ENCODE assay signal across 1 cellular context in genomic region chr15:45187894-45188830, GRCh38.
TF ChIP-seq lines count a peak whose summit lies in the region.

A gene with protein sequence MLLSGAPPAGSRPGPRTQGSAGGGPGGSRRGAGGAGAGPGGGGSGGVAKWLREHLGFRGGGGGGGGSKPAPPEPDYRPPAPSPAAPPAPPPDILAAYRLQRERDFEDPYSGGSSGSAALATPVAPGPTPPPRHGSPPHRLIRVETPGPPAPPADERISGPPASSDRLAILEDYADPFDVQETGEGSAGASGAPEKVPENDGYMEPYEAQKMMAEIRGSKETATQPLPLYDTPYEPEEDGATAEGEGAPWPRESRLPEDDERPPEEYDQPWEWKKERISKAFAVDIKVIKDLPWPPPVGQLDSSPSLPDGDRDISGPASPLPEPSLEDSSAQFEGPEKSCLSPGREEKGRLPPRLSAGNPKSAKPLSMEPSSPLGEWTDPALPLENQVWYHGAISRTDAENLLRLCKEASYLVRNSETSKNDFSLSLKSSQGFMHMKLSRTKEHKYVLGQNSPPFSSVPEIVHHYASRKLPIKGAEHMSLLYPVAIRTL (minus strand): TSS chr15:45187966. CDS start chr15:45187951, 15 bp downstream.

TF ChIP-seq in HepG2, 621 proteins besides CTCF, POLR2A, EP300 and RAD21 (continued from another document and continues in another):
- TF ChIP-seq, protein P1, sequence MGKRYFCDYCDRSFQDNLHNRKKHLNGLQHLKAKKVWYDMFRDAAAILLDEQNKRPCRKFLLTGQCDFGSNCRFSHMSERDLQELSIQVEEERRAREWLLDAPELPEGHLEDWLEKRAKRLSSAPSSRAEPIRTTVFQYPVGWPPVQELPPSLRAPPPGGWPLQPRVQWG (CRISPR knock-in tag; IDR thresholded peaks at IDR 0.05; ENCODE audit: borderline replicate concordance, low read depth), result no peak
- TF ChIP-seq ZBTB7B (CRISPR knock-in tag; IDR thresholded peaks at IDR 0.05) (peak; percentile 18; the same call in 1 of the 2 replicates), MEF2D (CRISPR knock-in tag; IDR thresholded peaks at IDR 0.05) (no peak), TMF1 (CRISPR knock-in tag; IDR thresholded peaks at IDR 0.05; ENCODE audit: low read depth) (no peak), RBFOX2 (IDR thresholded peaks at IDR 0.05; ENCODE audit: low read depth, low read length) (0 out of 2 replicates have a peak, but pooled peaks have one; percentile 40), ZFX (CRISPR knock-in tag; IDR thresholded peaks at IDR 0.05; ENCODE audit: low read depth) (no peak), PREB (CRISPR knock-in tag; IDR thresholded peaks at IDR 0.05) (no peak), MAZ (IDR thresholded peaks at IDR 0.05; ENCODE audit: borderline replicate concordance, low read depth, low read length) (0 out of 2 replicates have a peak, but pooled peaks have one; percentile 16), MAZ (CRISPR knock-in tag; IDR thresholded peaks at IDR 0.05; ENCODE audit: low read depth) (no peak), MED8 (CRISPR knock-in tag; IDR thresholded peaks at IDR 0.05; ENCODE audit: insufficient replicate concordance) (no peak), SAP130 (CRISPR knock-in tag; IDR thresholded peaks at IDR 0.05; ENCODE audit: low read depth) (0 out of 2 replicates have a peak, but pooled peaks have one; percentile 15), ZNF572 (CRISPR knock-in tag; IDR thresholded peaks at IDR 0.05) (no peak), ZNF264 (CRISPR knock-in tag; IDR thresholded peaks at IDR 0.05) (no peak), DNMT1 (CRISPR knock-in tag; IDR thresholded peaks at IDR 0.05) (no peak), HDAC1 (CRISPR knock-in tag; IDR thresholded peaks at IDR 0.05) (no peak), TEAD3 (CRISPR knock-in tag; optimal IDR thresholded peaks at IDR 0.05; ENCODE audit: borderline replicate concordance) (peak; percentile 30), ZBTB40 (IDR thresholded peaks at IDR 0.05) (no peak), ZBTB40 (CRISPR knock-in tag; IDR thresholded peaks at IDR 0.05) (no peak), ZNF839 (CRISPR knock-in tag; IDR thresholded peaks at IDR 0.05; ENCODE audit: borderline replicate concordance) (peak; percentile 30; the same call in 1 of the 2 replicates), ZFY (CRISPR knock-in tag; IDR thresholded peaks at IDR 0.05) (0 out of 2 replicates have a peak, but pooled peaks have one; percentile 10), HNRNPLL (IDR thresholded peaks at IDR 0.05; ENCODE audit: low read depth, low read length, poor library complexity, severe bottlenecking) (peak; percentile 10), ZNF260 (CRISPR knock-in tag; IDR thresholded peaks at IDR 0.05; ENCODE audit: borderline replicate concordance, low read depth) (no peak), ZNF263 (CRISPR knock-in tag; IDR thresholded peaks at IDR 0.05) (peak; percentile 55), ZNF350 (CRISPR knock-in tag; IDR thresholded peaks at IDR 0.05; ENCODE audit: borderline replicate concordance, low read depth) (0 out of 2 replicates have a peak, but pooled peaks have one; percentile 21), ZNF747 (CRISPR knock-in tag; IDR thresholded peaks at IDR 0.05; ENCODE audit: borderline replicate concordance) (no peak), ZNF562 (CRISPR knock-in tag; IDR thresholded peaks at IDR 0.05; ENCODE audit: borderline replicate concordance) (no peak), TFDP2 (CRISPR knock-in tag; IDR thresholded peaks at IDR 0.05) (no peak), ZNF33B (CRISPR knock-in tag; IDR thresholded peaks at IDR 0.05) (no peak), MBNL3 (CRISPR knock-in tag; conservative IDR thresholded peaks at IDR 0.05) (no peak)
- TF ChIP-seq, protein P2, sequence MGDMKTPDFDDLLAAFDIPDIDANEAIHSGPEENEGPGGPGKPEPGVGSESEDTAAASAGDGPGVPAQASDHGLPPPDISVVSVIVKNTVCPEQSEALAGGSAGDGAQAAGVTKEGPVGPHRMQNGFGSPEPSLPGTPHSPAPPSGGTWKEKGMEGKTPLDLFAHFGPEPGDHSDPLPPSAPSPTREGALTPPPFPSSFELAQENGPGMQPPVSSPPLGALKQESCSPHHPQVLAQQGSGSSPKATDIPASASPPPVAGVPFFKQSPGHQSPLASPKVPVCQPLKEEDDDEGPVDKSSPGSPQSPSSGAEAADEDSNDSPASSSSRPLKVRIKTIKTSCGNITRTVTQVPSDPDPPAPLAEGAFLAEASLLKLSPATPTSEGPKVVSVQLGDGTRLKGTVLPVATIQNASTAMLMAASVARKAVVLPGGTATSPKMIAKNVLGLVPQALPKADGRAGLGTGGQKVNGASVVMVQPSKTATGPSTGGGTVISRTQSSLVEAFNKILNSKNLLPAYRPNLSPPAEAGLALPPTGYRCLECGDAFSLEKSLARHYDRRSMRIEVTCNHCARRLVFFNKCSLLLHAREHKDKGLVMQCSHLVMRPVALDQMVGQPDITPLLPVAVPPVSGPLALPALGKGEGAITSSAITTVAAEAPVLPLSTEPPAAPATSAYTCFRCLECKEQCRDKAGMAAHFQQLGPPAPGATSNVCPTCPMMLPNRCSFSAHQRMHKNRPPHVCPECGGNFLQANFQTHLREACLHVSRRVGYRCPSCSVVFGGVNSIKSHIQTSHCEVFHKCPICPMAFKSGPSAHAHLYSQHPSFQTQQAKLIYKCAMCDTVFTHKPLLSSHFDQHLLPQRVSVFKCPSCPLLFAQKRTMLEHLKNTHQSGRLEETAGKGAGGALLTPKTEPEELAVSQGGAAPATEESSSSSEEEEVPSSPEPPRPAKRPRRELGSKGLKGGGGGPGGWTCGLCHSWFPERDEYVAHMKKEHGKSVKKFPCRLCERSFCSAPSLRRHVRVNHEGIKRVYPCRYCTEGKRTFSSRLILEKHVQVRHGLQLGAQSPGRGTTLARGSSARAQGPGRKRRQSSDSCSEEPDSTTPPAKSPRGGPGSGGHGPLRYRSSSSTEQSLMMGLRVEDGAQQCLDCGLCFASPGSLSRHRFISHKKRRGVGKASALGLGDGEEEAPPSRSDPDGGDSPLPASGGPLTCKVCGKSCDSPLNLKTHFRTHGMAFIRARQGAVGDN (CRISPR knock-in tag; IDR thresholded peaks at IDR 0.05), result peak; percentile 61
- TF ChIP-seq, protein P3, sequence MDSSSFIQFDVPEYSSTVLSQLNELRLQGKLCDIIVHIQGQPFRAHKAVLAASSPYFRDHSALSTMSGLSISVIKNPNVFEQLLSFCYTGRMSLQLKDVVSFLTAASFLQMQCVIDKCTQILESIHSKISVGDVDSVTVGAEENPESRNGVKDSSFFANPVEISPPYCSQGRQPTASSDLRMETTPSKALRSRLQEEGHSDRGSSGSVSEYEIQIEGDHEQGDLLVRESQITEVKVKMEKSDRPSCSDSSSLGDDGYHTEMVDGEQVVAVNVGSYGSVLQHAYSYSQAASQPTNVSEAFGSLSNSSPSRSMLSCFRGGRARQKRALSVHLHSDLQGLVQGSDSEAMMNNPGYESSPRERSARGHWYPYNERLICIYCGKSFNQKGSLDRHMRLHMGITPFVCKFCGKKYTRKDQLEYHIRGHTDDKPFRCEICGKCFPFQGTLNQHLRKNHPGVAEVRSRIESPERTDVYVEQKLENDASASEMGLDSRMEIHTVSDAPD (CRISPR knock-in tag; IDR thresholded peaks at IDR 0.05), result no peak
- TF ChIP-seq, protein P4, sequence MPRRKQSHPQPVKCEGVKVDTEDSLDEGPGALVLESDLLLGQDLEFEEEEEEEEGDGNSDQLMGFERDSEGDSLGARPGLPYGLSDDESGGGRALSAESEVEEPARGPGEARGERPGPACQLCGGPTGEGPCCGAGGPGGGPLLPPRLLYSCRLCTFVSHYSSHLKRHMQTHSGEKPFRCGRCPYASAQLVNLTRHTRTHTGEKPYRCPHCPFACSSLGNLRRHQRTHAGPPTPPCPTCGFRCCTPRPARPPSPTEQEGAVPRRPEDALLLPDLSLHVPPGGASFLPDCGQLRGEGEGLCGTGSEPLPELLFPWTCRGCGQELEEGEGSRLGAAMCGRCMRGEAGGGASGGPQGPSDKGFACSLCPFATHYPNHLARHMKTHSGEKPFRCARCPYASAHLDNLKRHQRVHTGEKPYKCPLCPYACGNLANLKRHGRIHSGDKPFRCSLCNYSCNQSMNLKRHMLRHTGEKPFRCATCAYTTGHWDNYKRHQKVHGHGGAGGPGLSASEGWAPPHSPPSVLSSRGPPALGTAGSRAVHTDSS (CRISPR knock-in tag; conservative IDR thresholded peaks at IDR 0.05), result no peak
- TF ChIP-seq, protein P5, sequence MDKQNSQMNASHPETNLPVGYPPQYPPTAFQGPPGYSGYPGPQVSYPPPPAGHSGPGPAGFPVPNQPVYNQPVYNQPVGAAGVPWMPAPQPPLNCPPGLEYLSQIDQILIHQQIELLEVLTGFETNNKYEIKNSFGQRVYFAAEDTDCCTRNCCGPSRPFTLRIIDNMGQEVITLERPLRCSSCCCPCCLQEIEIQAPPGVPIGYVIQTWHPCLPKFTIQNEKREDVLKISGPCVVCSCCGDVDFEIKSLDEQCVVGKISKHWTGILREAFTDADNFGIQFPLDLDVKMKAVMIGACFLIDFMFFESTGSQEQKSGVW (CRISPR knock-in tag; IDR thresholded peaks at IDR 0.05; ENCODE audit: borderline replicate concordance), result no peak
- TF ChIP-seq, protein P6, sequence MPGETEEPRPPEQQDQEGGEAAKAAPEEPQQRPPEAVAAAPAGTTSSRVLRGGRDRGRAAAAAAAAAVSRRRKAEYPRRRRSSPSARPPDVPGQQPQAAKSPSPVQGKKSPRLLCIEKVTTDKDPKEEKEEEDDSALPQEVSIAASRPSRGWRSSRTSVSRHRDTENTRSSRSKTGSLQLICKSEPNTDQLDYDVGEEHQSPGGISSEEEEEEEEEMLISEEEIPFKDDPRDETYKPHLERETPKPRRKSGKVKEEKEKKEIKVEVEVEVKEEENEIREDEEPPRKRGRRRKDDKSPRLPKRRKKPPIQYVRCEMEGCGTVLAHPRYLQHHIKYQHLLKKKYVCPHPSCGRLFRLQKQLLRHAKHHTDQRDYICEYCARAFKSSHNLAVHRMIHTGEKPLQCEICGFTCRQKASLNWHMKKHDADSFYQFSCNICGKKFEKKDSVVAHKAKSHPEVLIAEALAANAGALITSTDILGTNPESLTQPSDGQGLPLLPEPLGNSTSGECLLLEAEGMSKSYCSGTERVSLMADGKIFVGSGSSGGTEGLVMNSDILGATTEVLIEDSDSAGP (CRISPR knock-in tag; IDR thresholded peaks at IDR 0.05; ENCODE audit: borderline replicate concordance), result 0 out of 2 replicates have a peak, but pooled peaks have one; percentile 20
